Comparison of ENCODE assay signal across 33 cellular contexts in genomic region chr6:100417037-100417436, GRCh38. TPM values are rescaled to one million over a fixed set of nuclear protein-coding genes. Genes with fewer than 3 reads are reported as not detected.
"Had no signal": no experiment of that assay in that cellular context is flagged by ENCODE, and none has a peak within 500 bp of the region (broad histone marks: within the 10 kb centered on the region; RNA-seq: fewer than 3 reads in every experiment).

No MANE protein-coding gene starts in this region.

- H3K9me3 ChIP-seq: heart left ventricle had no signal

- H3K4me3 Mint-ChIP-seq: activated CD4-positive, alpha-beta memory T cell treated with anti-CD3 and anti-CD28 coated beads, Interleukin-2, amount 10 ng/mL, durations not matched to agents 7 days and 5 days; activated CD4-positive, alpha-beta T cell treated with anti-CD3 and anti-CD28 coated beads for 36 hours; activated CD4-positive, alpha-beta T cell treated with anti-CD3 and anti-CD28 coated beads, Interleukin-2, amount 10 ng/mL, durations not matched to agents 24 days and 14 days; activated naive CD4-positive, alpha-beta T cell treated with anti-CD3 and anti-CD28 coated beads, Interleukin-2, amount 10 ng/mL, durations not matched to agents 7 days and 5 days; activated naive CD8-positive, alpha-beta T cell treated with anti-CD3 and anti-CD28 coated beads, Interleukin-2, amount 10 ng/mL, durations not matched to agents 7 days and 5 days; activated T-cell treated with anti-CD3 and anti-CD28 coated beads, Interleukin-2, amount 50 U/mL, for 24 hours; activated T-cell treated with anti-CD3 and anti-CD28 coated beads, Interleukin-2, amount 50 U/mL, for 72 hours; central memory CD8-positive, alpha-beta T cell; dendritic cell treated with granulocyte-macrophage colony-stimulating factor and Interleukin-4, amounts not matched to agents 40 ng/mL and 50 ng/mL, for 4 days; endodermal cell; T-helper 17 cell; T-helper 2 cell treated with Interferon-gamma antibody and Interleukin-4, amounts not matched to agents 5 μg/mL and 100 μg/mL, for 36 hours had no signal

- H3K36me3 Mint-ChIP-seq: activated naive CD4-positive, alpha-beta T cell treated with anti-CD3 and anti-CD28 coated beads, Interleukin-2, amount 10 ng/mL, durations not matched to agents 7 days and 5 days; activated naive CD4-positive, alpha-beta T cell treated with anti-CD3 and anti-CD28 coated beads, Interleukin-2, amount 50 U/mL, for 72 hours; activated naive CD8-positive, alpha-beta T cell treated with anti-CD3 and anti-CD28 coated beads, Interleukin-2, amount 10 ng/mL, durations not matched to agents 7 days and 5 days had no signal

- H3K27me3 ChIP-seq: brain microvascular endothelial cell had no signal

- DNase-seq: activated CD4-positive, alpha-beta memory T cell treated with anti-CD3 and anti-CD28 coated beads, Interleukin-2, amount 10 ng/mL, durations not matched to agents 7 days and 5 days; activated CD4-positive, alpha-beta T cell treated with anti-CD3 and anti-CD28 coated beads for 36 hours; activated CD4-positive, alpha-beta T cell treated with anti-CD3 and anti-CD28 coated beads, Interleukin-2, amount 10 ng/mL, durations not matched to agents 24 days and 14 days; activated CD4-positive, alpha-beta T cell treated with anti-CD3 and anti-CD28 coated beads, Interleukin-2, amount 50 U/mL, for 4 hours; activated CD4-positive, CD25-positive, alpha-beta regulatory T cell; activated CD4-positive, CD25-positive, alpha-beta regulatory T cell treated with anti-CD3 and anti-CD28 coated beads, Interleukin-2, amount 50 U/mL, for 72 hours; activated CD8-positive, alpha-beta memory T cell treated with anti-CD3 and anti-CD28 coated beads, Interleukin-2, amount 50 U/mL, for 48 hours; activated gamma-delta T cell; activated naive CD4-positive, alpha-beta T cell; activated naive CD4-positive, alpha-beta T cell treated with anti-CD3 and anti-CD28 coated beads, Interleukin-2, amount 10 ng/mL, durations not matched to agents 7 days and 5 days; activated naive CD8-positive, alpha-beta T cell treated with anti-CD3 and anti-CD28 coated beads, Interleukin-2, amount 10 ng/mL, durations not matched to agents 7 days and 5 days; activated T-cell treated with anti-CD3 and anti-CD28 coated beads for 4 hours; activated T-cell treated with anti-CD3 and anti-CD28 coated beads, Interleukin-2, amount 50 U/mL, for 24 hours; activated T-cell treated with anti-CD3 and anti-CD28 coated beads, Interleukin-2, amount 50 U/mL, for 72 hours; anterior cingulate cortex; brain microvascular endothelial cell; dorsolateral prefrontal cortex; effector memory CD4-positive, alpha-beta T cell; endodermal cell; foreskin fibroblast; heart left ventricle; T-helper 17 cell; T1000 had no signal

- H3K27ac ChIP-seq: brain microvascular endothelial cell, coronary artery, dorsolateral prefrontal cortex, heart left ventricle had no signal

- H3K4me1 Mint-ChIP-seq: activated CD4-positive, alpha-beta memory T cell treated with anti-CD3 and anti-CD28 coated beads, Interleukin-2, amount 10 ng/mL, durations not matched to agents 7 days and 5 days; activated CD4-positive, alpha-beta T cell treated with anti-CD3 and anti-CD28 coated beads for 36 hours; activated CD4-positive, alpha-beta T cell treated with anti-CD3 and anti-CD28 coated beads, Interleukin-2, amount 10 ng/mL, durations not matched to agents 24 days and 14 days; activated naive CD4-positive, alpha-beta T cell treated with anti-CD3 and anti-CD28 coated beads, Interleukin-2, amount 10 ng/mL, durations not matched to agents 7 days and 5 days; activated naive CD8-positive, alpha-beta T cell treated with anti-CD3 and anti-CD28 coated beads, Interleukin-2, amount 10 ng/mL, durations not matched to agents 7 days and 5 days; central memory CD8-positive, alpha-beta T cell; T-helper 17 cell had no signal

- H3K27me3 Mint-ChIP-seq: dendritic cell treated with granulocyte-macrophage colony-stimulating factor and Interleukin-4, amounts not matched to agents 40 ng/mL and 50 ng/mL, for 4 days had no signal

- H3K4me1 ChIP-seq: heart left ventricle had no signal

- H3K9me3 Mint-ChIP-seq: activated CD4-positive, alpha-beta memory T cell treated with anti-CD3 and anti-CD28 coated beads, Interleukin-2, amount 10 ng/mL, durations not matched to agents 7 days and 5 days; activated CD4-positive, alpha-beta T cell treated with anti-CD3 and anti-CD28 coated beads, Interleukin-2, amount 10 ng/mL, durations not matched to agents 24 days and 14 days; activated naive CD4-positive, alpha-beta T cell treated with anti-CD3 and anti-CD28 coated beads, Interleukin-2, amount 10 ng/mL, durations not matched to agents 7 days and 5 days; activated naive CD8-positive, alpha-beta T cell treated with anti-CD3 and anti-CD28 coated beads, Interleukin-2, amount 10 ng/mL, durations not matched to agents 7 days and 5 days; activated T-cell treated with anti-CD3 and anti-CD28 coated beads, Interleukin-2, amount 50 U/mL, for 24 hours; activated T-cell treated with anti-CD3 and anti-CD28 coated beads, Interleukin-2, amount 50 U/mL, for 72 hours; central memory CD8-positive, alpha-beta T cell; dendritic cell treated with granulocyte-macrophage colony-stimulating factor and Interleukin-4, amounts not matched to agents 40 ng/mL and 50 ng/mL, for 4 days; T-helper 2 cell treated with Interferon-gamma antibody and Interleukin-4, amounts not matched to agents 5 μg/mL and 100 μg/mL, for 36 hours had no signal

- H3K36me3 ChIP-seq: brain microvascular endothelial cell, heart left ventricle had no signal

- ATAC-seq: activated CD4-positive, alpha-beta T cell treated with anti-CD3 and anti-CD28 coated beads for 36 hours; activated naive CD4-positive, alpha-beta T cell treated with anti-CD3 and anti-CD28 coated beads, Interleukin-2, amount 50 U/mL, for 72 hours; activated T-cell treated with anti-CD3 and anti-CD28 coated beads, Interleukin-2, amount 50 U/mL, for 72 hours; esophagus mucosa; heart left ventricle; T-helper 17 cell had no signal

- H3K4me3 ChIP-seq: coronary artery, dorsolateral prefrontal cortex, heart left ventricle had no signal

- H3K27ac Mint-ChIP-seq: activated CD4-positive, alpha-beta memory T cell treated with anti-CD3 and anti-CD28 coated beads, Interleukin-2, amount 10 ng/mL, durations not matched to agents 7 days and 5 days; activated CD4-positive, alpha-beta T cell treated with anti-CD3 and anti-CD28 coated beads for 36 hours; activated CD4-positive, alpha-beta T cell treated with anti-CD3 and anti-CD28 coated beads, Interleukin-2, amount 10 ng/mL, durations not matched to agents 24 days and 14 days; activated naive CD4-positive, alpha-beta T cell treated with anti-CD3 and anti-CD28 coated beads, Interleukin-2, amount 10 ng/mL, durations not matched to agents 7 days and 5 days; activated naive CD4-positive, alpha-beta T cell treated with anti-CD3 and anti-CD28 coated beads, Interleukin-2, amount 50 U/mL, for 72 hours; activated naive CD8-positive, alpha-beta T cell treated with anti-CD3 and anti-CD28 coated beads, Interleukin-2, amount 10 ng/mL, durations not matched to agents 7 days and 5 days; activated T-cell treated with anti-CD3 and anti-CD28 coated beads, Interleukin-2, amount 50 U/mL, for 24 hours; activated T-cell treated with anti-CD3 and anti-CD28 coated beads, Interleukin-2, amount 50 U/mL, for 72 hours; dendritic cell treated with granulocyte-macrophage colony-stimulating factor and Interleukin-4, amounts not matched to agents 40 ng/mL and 50 ng/mL, for 4 days; endodermal cell; T-helper 17 cell; T-helper 2 cell treated with Interferon-gamma antibody and Interleukin-4, amounts not matched to agents 5 μg/mL and 100 μg/mL, for 36 hours had no signal

RNA-seq across cellular contexts. Expression of gene SIM1, which starts 47.7 kb away (rescaled TPM):
- total RNA-seq: activated CD4-positive, alpha-beta T cell treated with anti-CD3 and anti-CD28 coated beads for 36 hours; activated CD4-positive, alpha-beta T cell treated with anti-CD3 and anti-CD28 coated beads, Interleukin-2, amount 10 ng/mL, durations not matched to agents 24 days and 14 days; activated naive CD4-positive, alpha-beta T cell treated with anti-CD3 and anti-CD28 coated beads, Interleukin-2, amount 50 U/mL, for 72 hours; activated naive CD8-positive, alpha-beta T cell treated with anti-CD3 and anti-CD28 coated beads, Interleukin-2, amount 10 ng/mL, durations not matched to agents 7 days and 5 days; astrocyte; bronchial epithelial cell; cerebellum; dorsolateral prefrontal cortex; esophagus mucosa; frontal cortex; T-helper 17 cell had no signal
- polyA plus RNA-seq: heart left ventricle had no signal
